9 cellular contexts compared by ENCODE assay signal in the genomic region with DNA sequence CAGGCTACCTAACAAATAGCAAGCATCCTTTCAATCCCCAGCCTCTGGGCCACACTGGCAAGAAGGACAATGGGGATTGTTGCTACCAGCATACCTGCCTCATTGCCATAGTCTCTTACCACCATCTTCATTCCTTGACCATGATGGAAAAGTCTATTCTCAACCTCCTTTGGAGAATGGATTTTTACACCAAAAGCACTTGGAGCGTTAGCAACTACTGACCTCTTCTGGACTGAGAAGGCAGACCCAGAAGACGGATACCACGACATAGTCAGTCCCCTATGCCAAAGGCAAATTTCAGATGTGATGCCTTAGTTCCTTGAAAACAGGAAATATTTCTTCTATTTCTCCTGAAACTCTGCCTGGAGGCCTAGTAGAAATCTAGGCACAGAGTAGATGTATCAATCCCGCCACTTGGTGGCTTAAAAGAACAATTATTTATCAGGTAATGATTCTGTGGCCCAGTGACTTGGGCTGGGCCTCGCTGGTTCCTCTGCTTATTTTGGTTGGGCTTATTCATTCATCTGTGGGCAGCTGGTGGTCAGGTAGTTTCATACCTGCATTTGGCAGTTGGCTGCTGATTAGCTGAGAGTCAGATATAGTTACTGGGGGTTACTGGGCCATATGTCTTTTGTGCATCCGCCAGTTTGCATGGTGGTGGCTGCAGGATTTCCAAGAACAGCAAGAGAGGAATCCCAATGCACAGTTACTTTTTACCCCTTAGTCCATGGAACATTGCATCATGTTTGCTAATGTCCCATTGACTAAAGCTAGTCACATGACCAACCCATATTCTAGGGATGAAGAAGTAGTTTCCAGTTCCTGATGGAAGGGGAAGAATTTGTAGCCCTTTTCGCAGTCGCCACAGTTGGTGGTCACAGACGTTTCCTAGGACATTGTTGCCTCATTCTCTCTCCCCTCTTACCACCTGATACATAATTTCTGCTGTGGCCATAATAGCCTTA.
DNase-seq lines count a peak whose midpoint lies in the region; ATAC-seq and TF ChIP-seq lines count a peak whose summit lies in the region.
"Had no signal": no experiment of that assay in that cellular context is flagged by ENCODE, and none has a peak within 500 bp of the region (broad histone marks: within the 10 kb centered on the region; RNA-seq: fewer than 3 reads in every experiment).

No MANE protein-coding gene starts in this region.

- BruUV-seq in A673 (replicated peaks; lab: Mats Ljungman, UMichigan): no TSS peak

- H3K4me3 ChIP-seq in A673 (ENCODE audit: low read depth, low read length, poor library complexity, severe bottlenecking): no peak overlapping the region
- no peak overlapping the region for H3K4me3 ChIP-seq in RWPE2 (ENCODE audit: severe bottlenecking)

- peak; percentile 52 for ATAC-seq in GM18861 (IDR thresholded peaks at IDR 0.05; ENCODE audit: unreplicated experiment)
- peak; percentile 62; the same call in 2 of the 3 replicates for ATAC-seq in RWPE2 (ENCODE audit: low read depth)
- ATAC-seq in GM21737 (IDR thresholded peaks at IDR 0.05; ENCODE audit: unreplicated experiment): no peak
- no peak for ATAC-seq in stimulated activated effector memory CD8-positive, alpha-beta T cell treated with anti-CD3 and anti-CD28 coated beads, Interleukin-12 subunit alpha, Interleukin-12 subunit beta, amount 100 ng/mL, for 72 hours
- ATAC-seq in HG02870 (IDR thresholded peaks at IDR 0.05; ENCODE audit: unreplicated experiment): no peak

- POLR2A ChIA-PET in A673 (lab: Charles Lee; ENCODE audit: low non-redundant PET): no interaction called here

- CTCF ChIA-PET in A673 (lab: Charles Lee): no interaction called here

- H3K4me1 ChIP-seq in A673 (ENCODE audit: insufficient read depth, low read length, poor library complexity, severe bottlenecking) (no peaks in the 10 kb centered on the region), RWPE2 (ENCODE audit: insufficient read depth, poor library complexity, severe bottlenecking) (no peaks in the 10 kb centered on the region)

- peak; percentile 24; the same call in 1 of the 2 replicates for TF ChIP-seq CTCF in A673 (conservative IDR thresholded peaks at IDR 0.05; ENCODE audit: low read depth, low read length)
- peak; percentile 66 for TF ChIP-seq CTCF in RWPE2 (IDR thresholded peaks at IDR 0.05; ENCODE audit: poor library complexity, severe bottlenecking)

- H3K36me3 Mint-ChIP-seq in stimulated activated effector memory CD8-positive, alpha-beta T cell treated with anti-CD3 and anti-CD28 coated beads, Interleukin-12 subunit alpha, Interleukin-12 subunit beta, amount 100 ng/mL, for 72 hours: no peaks in the 10 kb centered on the region

- no peak overlapping the region for H3K4me3 Mint-ChIP-seq in stimulated activated effector memory CD8-positive, alpha-beta T cell treated with anti-CD3 and anti-CD28 coated beads, Interleukin-12 subunit alpha, Interleukin-12 subunit beta, amount 100 ng/mL, for 72 hours
- H3K4me3 Mint-ChIP-seq: dendritic cell treated with granulocyte-macrophage colony-stimulating factor and Interleukin-4, amounts not matched to agents 40 ng/mL and 50 ng/mL, for 4 days had no signal

- no peaks in the 10 kb centered on the region for H3K9me3 ChIP-seq in A673 (ENCODE audit: low read depth, low read length, poor library complexity, severe bottlenecking)
- no peaks in the 10 kb centered on the region for H3K9me3 ChIP-seq in RWPE2 (ENCODE audit: severe bottlenecking)

- no peak overlapping the region for H3K27ac ChIP-seq in A673 (ENCODE audit: low read depth, low read length, poor library complexity, severe bottlenecking)
- H3K27ac ChIP-seq in RWPE2 (ENCODE audit: poor library complexity, severe bottlenecking): no peak overlapping the region

- no peak for DNase-seq in A673 (ENCODE audit: low spot score)
- no peak for DNase-seq in RWPE2 (ENCODE audit: low spot score)
- DNase-seq in iPS-NIHi7 (ENCODE audit: extremely low spot score): peak; percentile 60
- no peak for DNase-seq in stimulated activated effector memory CD8-positive, alpha-beta T cell treated with anti-CD3 and anti-CD28 coated beads, Interleukin-12 subunit alpha, Interleukin-12 subunit beta, amount 100 ng/mL, for 72 hours (ENCODE audit: low spot score in 2 of 2)
- DNase-seq in 8988T: no peak

- H3K36me3 ChIP-seq in A673 (ENCODE audit: insufficient read depth, low read length, poor library complexity, severe bottlenecking) (no peaks in the 10 kb centered on the region), RWPE2 (ENCODE audit: low read depth) (no peaks in the 10 kb centered on the region)

- peaks cover 7% of the 10 kb centered on the region for H3K9me3 Mint-ChIP-seq in stimulated activated effector memory CD8-positive, alpha-beta T cell treated with anti-CD3 and anti-CD28 coated beads, Interleukin-12 subunit alpha, Interleukin-12 subunit beta, amount 100 ng/mL, for 72 hours
- H3K9me3 Mint-ChIP-seq: dendritic cell treated with granulocyte-macrophage colony-stimulating factor and Interleukin-4, amounts not matched to agents 40 ng/mL and 50 ng/mL, for 4 days had no signal

- no peaks in the 10 kb centered on the region for H3K27me3 ChIP-seq in A673 (replicated peaks; ENCODE audit: insufficient read depth, low read depth, low read length, poor library complexity)
- H3K27me3 ChIP-seq in RWPE2 (ENCODE audit: insufficient read depth, poor library complexity, severe bottlenecking): no peaks in the 10 kb centered on the region

- H3K4me1 Mint-ChIP-seq in stimulated activated effector memory CD8-positive, alpha-beta T cell treated with anti-CD3 and anti-CD28 coated beads, Interleukin-12 subunit alpha, Interleukin-12 subunit beta, amount 100 ng/mL, for 72 hours: no peaks in the 10 kb centered on the region

- no peak overlapping the region for H3K27ac Mint-ChIP-seq in stimulated activated effector memory CD8-positive, alpha-beta T cell treated with anti-CD3 and anti-CD28 coated beads, Interleukin-12 subunit alpha, Interleukin-12 subunit beta, amount 100 ng/mL, for 72 hours
- H3K27ac Mint-ChIP-seq: dendritic cell treated with granulocyte-macrophage colony-stimulating factor and Interleukin-4, amounts not matched to agents 40 ng/mL and 50 ng/mL, for 4 days had no signal

- intact Hi-C loops in A673 (cut with micrococcal nuclease; ENCODE audit: unreplicated experiment): no loop called here

Comparison
In these comparisons a context has a peak if more than half of its experiments do, and no peak if none do; other contexts are left out.
1. ATAC-seq: peak in GM18861 (single experiment) and RWPE2 (single experiment); none in GM21737 (single experiment), stimulated activated effector memory CD8-positive, alpha-beta T cell treated with anti-CD3 and anti-CD28 coated beads, Interleukin-12 subunit alpha, Interleukin-12 subunit beta, amount 100 ng/mL, for 72 hours (single experiment) and HG02870 (single experiment).